ENCODE assay signal across 1 cellular context in genomic region chr17:1829579-1830257, GRCh38.
TF ChIP-seq lines count a peak whose summit lies in the region.

RPA1 (plus strand) TSS chr17:1830005; CDS start chr17:1830094, 89 bp downstream.
A gene with protein sequence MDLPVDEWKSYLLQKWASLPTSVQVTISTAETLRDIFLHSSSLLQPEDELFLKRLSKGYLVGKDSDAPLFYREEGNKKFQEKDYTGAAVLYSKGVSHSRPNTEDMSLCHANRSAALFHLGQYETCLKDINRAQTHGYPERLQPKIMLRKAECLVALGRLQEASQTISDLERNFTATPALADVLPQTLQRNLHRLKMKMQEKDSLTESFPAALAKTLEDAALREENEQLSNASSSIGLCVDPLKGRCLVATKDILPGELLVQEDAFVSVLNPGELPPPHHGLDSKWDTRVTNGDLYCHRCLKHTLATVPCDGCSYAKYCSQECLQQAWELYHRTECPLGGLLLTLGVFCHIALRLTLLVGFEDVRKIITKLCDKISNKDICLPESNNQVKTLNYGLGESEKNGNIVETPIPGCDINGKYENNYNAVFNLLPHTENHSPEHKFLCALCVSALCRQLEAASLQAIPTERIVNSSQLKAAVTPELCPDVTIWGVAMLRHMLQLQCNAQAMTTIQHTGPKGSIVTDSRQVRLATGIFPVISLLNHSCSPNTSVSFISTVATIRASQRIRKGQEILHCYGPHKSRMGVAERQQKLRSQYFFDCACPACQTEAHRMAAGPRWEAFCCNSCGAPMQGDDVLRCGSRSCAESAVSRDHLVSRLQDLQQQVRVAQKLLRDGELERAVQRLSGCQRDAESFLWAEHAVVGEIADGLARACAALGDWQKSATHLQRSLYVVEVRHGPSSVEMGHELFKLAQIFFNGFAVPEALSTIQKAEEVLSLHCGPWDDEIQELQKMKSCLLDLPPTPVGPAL (minus strand): TSS chr17:1829902. CDS start chr17:1827994, 1,908 bp downstream.

TF ChIP-seq in WTC11, 78 proteins besides CTCF, POLR2A, EP300 and RAD21 (continued from another document):
- TF ChIP-seq AFF4 (CRISPR knock-in tag; IDR thresholded peaks at IDR 0.05; ENCODE audit: borderline replicate concordance) (no peak), ZNF219 (CRISPR knock-in tag; IDR thresholded peaks at IDR 0.05; ENCODE audit: borderline replicate concordance) (no peak), ZNF396 (CRISPR knock-in tag; IDR thresholded peaks at IDR 0.05; ENCODE audit: borderline replicate concordance) (no peak), NR3C1 (CRISPR knock-in tag; conservative IDR thresholded peaks at IDR 0.05; ENCODE audit: low read depth) (no peak)
- TF ChIP-seq, protein P1, sequence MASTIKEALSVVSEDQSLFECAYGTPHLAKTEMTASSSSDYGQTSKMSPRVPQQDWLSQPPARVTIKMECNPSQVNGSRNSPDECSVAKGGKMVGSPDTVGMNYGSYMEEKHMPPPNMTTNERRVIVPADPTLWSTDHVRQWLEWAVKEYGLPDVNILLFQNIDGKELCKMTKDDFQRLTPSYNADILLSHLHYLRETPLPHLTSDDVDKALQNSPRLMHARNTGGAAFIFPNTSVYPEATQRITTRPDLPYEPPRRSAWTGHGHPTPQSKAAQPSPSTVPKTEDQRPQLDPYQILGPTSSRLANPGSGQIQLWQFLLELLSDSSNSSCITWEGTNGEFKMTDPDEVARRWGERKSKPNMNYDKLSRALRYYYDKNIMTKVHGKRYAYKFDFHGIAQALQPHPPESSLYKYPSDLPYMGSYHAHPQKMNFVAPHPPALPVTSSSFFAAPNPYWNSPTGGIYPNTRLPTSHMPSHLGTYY (CRISPR knock-in tag; IDR thresholded peaks at IDR 0.05) = no peak
TF ChIP-seq in WTC11: peak in this region for 21.
